23 cellular contexts compared by ENCODE assay signal in the genomic region with DNA sequence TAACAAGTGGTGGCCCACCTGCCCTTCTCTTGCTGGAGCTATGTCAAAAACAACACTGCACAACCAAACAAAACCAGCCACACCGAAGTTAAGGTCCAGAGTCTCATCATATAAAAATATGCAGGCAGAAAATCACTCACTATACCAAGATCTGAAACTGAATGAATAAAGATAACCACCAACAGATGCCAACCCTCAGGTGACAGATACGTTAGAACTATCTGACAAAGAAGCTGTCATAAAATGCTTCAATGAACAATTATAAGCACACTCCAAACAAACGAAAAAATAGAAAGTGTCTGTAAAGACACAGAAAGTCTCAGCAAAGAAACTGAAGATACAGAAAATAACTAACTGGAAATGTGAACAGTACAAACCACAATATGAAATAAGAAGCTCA. TPM values are rescaled to one million over a fixed set of nuclear protein-coding genes. Genes with fewer than 3 reads are reported as not detected.
A peak's percentile ranks its signal among the peaks of the same experiment; 100 is the strongest.
DNase-seq lines count a peak whose midpoint lies in the region; ATAC-seq lines count a peak whose summit lies in the region.
"Had no signal": no experiment of that assay in that cellular context is flagged by ENCODE, and none has a peak within 500 bp of the region (broad histone marks: within the 10 kb centered on the region; RNA-seq: fewer than 3 reads in every experiment).

No MANE protein-coding gene starts in this region.

- H3K4me1 Mint-ChIP-seq in naive B cell, result peaks cover 36 to 38% (median 37%) of the 10 kb centered on the region in 3 donors

- H3K27ac Mint-ChIP-seq in naive B cell, result peak overlapping the region; percentile 5 to 91 (median 69)
- H3K27ac Mint-ChIP-seq: activated CD4-positive, alpha-beta T cell treated with anti-CD3 and anti-CD28 coated beads for 36 hours; activated CD8-positive, alpha-beta memory T cell treated with anti-CD3 and anti-CD28 coated beads, Interleukin-2, amount 10 ng/mL, durations not matched to agents 7 days and 5 days; activated T-helper 2 cell treated with anti-CD3 and anti-CD28 coated beads, Interferon-gamma antibody, Interleukin-2, Interleukin-4, amounts not matched to agents 10 μg/mL and 5 μg/mL and 100 μg/mL, durations not matched to agents 14 hours and 24 hours and 36 hours; effector memory CD8-positive, alpha-beta T cell; T-helper 1 cell treated with Interleukin-12 subunit alpha and Interleukin-12 subunit beta and Interleukin-4 antibody, amounts not matched to agents 30 μg/mL and 1 μg/mL, for 36 hours had no signal

- peaks cover 7 to 12% of the 10 kb centered on the region in 2 donors for H3K36me3 Mint-ChIP-seq in naive B cell

- H3K9me3 Mint-ChIP-seq in naive B cell, result peaks cover 0 to 4% (median 0%) of the 10 kb centered on the region in 7 donors
- H3K9me3 Mint-ChIP-seq: activated T-helper 2 cell treated with anti-CD3 and anti-CD28 coated beads, Interferon-gamma antibody, Interleukin-2, Interleukin-4, amounts not matched to agents 10 μg/mL and 5 μg/mL and 100 μg/mL, durations not matched to agents 14 hours and 24 hours and 36 hours; effector memory CD8-positive, alpha-beta T cell; T-helper 1 cell treated with Interleukin-12 subunit alpha and Interleukin-12 subunit beta and Interleukin-4 antibody, amounts not matched to agents 30 μg/mL and 1 μg/mL, for 36 hours had no signal

- no peaks in the 10 kb centered on the region for H3K27me3 Mint-ChIP-seq in naive B cell
- H3K27me3 Mint-ChIP-seq: activated CD4-positive, alpha-beta T cell treated with anti-CD3 and anti-CD28 coated beads for 36 hours; activated CD8-positive, alpha-beta memory T cell treated with anti-CD3 and anti-CD28 coated beads, Interleukin-2, amount 10 ng/mL, durations not matched to agents 7 days and 5 days; effector memory CD8-positive, alpha-beta T cell had no signal

- no peak for DNase-seq in naive B cell
- DNase-seq: activated CD4-positive, alpha-beta T cell treated with anti-CD3 and anti-CD28 coated beads for 36 hours; activated CD8-positive, alpha-beta memory T cell treated with anti-CD3 and anti-CD28 coated beads, Interleukin-2, amount 10 ng/mL, durations not matched to agents 7 days and 5 days; body of pancreas; effector memory CD8-positive, alpha-beta T cell; foreskin melanocyte; H7; NCI-H1105; NCI-H2081; NK-92 treated with Interleukin-12 subunit alpha and Interleukin-12 subunit beta, amount 100 ng/mL, for 24 hours; RPMI8226; small intestine; stimulated activated naive CD4-positive, alpha-beta T cell treated with Interleukin-2 at 50 U/mL for 16 hours; tibial artery had no signal

- ATAC-seq in GM18508 (IDR thresholded peaks at IDR 0.05; ENCODE audit: insufficient read depth, unreplicated experiment) (peak; percentile 54), GM19463 (IDR thresholded peaks at IDR 0.05; ENCODE audit: unreplicated experiment) (peak; percentile 53), HG03432 (IDR thresholded peaks at IDR 0.05; ENCODE audit: unreplicated experiment) (peak; percentile 40), naive B cell (ENCODE audit: low read depth in 2 of 2) (peak in 1 of 2 donors; percentile 35), HG02852 (IDR thresholded peaks at IDR 0.05; ENCODE audit: unreplicated experiment) (no peak), HG03135 (IDR thresholded peaks at IDR 0.05; ENCODE audit: unreplicated experiment) (no peak), GM19324 (IDR thresholded peaks at IDR 0.05; ENCODE audit: low FRiP score, unreplicated experiment) (no peak)
- ATAC-seq: activated CD4-positive, alpha-beta T cell treated with anti-CD3 and anti-CD28 coated beads for 36 hours; activated CD8-positive, alpha-beta memory T cell treated with anti-CD3 and anti-CD28 coated beads, Interleukin-2, amount 10 ng/mL, durations not matched to agents 7 days and 5 days; body of pancreas; effector memory CD8-positive, alpha-beta T cell; esophagus mucosa had no signal

- peak overlapping the region in 6 of 8 donors; percentile 12 to 54 (median 36) for H3K4me3 Mint-ChIP-seq in naive B cell
- H3K4me3 Mint-ChIP-seq: activated CD4-positive, alpha-beta T cell treated with anti-CD3 and anti-CD28 coated beads for 36 hours; activated CD8-positive, alpha-beta memory T cell treated with anti-CD3 and anti-CD28 coated beads, Interleukin-2, amount 10 ng/mL, durations not matched to agents 7 days and 5 days; effector memory CD8-positive, alpha-beta T cell; T-helper 1 cell treated with Interleukin-12 subunit alpha and Interleukin-12 subunit beta and Interleukin-4 antibody, amounts not matched to agents 30 μg/mL and 1 μg/mL, for 36 hours had no signal

RNA-seq across cellular contexts. Expression of a gene that starts 14.0 kb away (rescaled TPM):
- polyA plus RNA-seq in naive B cell (ENCODE audit: low read depth in 6 of 6), result 1 to 10 TPM; 2.8 to 6.6 (median 4.6) TPM

Comparison
In these comparisons a context has a peak if more than half of its experiments do, and no peak if none do; other contexts are left out.
1. ATAC-seq: peak in GM18508 (single experiment), GM19463 (single experiment) and HG03432 (single experiment); none in HG02852 (single experiment), HG03135 (single experiment) and GM19324 (single experiment).